ENCODE assay signal across 10 cellular contexts in genomic region chr3:112973325-112974177, GRCh38. TPM values are rescaled to one million over a fixed set of nuclear protein-coding genes. Genes with fewer than 3 reads are reported as not detected.
DNase-seq lines count a peak whose midpoint lies in the region; ATAC-seq, FAIRE-seq and TF ChIP-seq lines count a peak whose summit lies in the region.
"Had no signal": no experiment of that assay in that cellular context is flagged by ENCODE, and none has a peak within 500 bp of the region (broad histone marks: within the 10 kb centered on the region; RNA-seq: fewer than 3 reads in every experiment).

No MANE protein-coding gene starts in this region.

- H3K9me3 Mint-ChIP-seq in activated CD4-positive, alpha-beta memory T cell treated with anti-CD3 and anti-CD28 coated beads, Interleukin-2, amount 10 ng/mL, durations not matched to agents 7 days and 5 days: no peaks in the 10 kb centered on the region
- H3K9me3 Mint-ChIP-seq in mesothelial cell of epicardium: no peaks in the 10 kb centered on the region

- H3K27me3 Mint-ChIP-seq in activated CD4-positive, alpha-beta memory T cell treated with anti-CD3 and anti-CD28 coated beads, Interleukin-2, amount 10 ng/mL, durations not matched to agents 7 days and 5 days: peaks cover 2% of the 10 kb centered on the region
- H3K27me3 Mint-ChIP-seq in mesothelial cell of epicardium (ENCODE audit: low read depth): peaks cover 2% of the 10 kb centered on the region

- ATAC-seq in HG03135 (IDR thresholded peaks at IDR 0.05; ENCODE audit: unreplicated experiment) (peak; percentile 82), sciatic nerve (peak; percentile 45)
- ATAC-seq: left colon had no signal

- peaks cover 76% of the 10 kb centered on the region for H3K4me1 Mint-ChIP-seq in activated CD4-positive, alpha-beta memory T cell treated with anti-CD3 and anti-CD28 coated beads, Interleukin-2, amount 10 ng/mL, durations not matched to agents 7 days and 5 days
- H3K4me1 Mint-ChIP-seq in mesothelial cell of epicardium: peaks cover 20% of the 10 kb centered on the region

- no peak for FAIRE-seq in kidney (lab: Jason Lieb, UNC)

- no peaks in the 10 kb centered on the region for H3K9me3 ChIP-seq in kidney (ENCODE audit: control insufficient read depth in 1 of 2, low read length in 2 of 2)

- H3K4me3 ChIP-seq in kidney (ENCODE audit: low read length in 2 of 2): no peak overlapping the region

- H3K36me3 Mint-ChIP-seq in activated CD4-positive, alpha-beta memory T cell treated with anti-CD3 and anti-CD28 coated beads, Interleukin-2, amount 10 ng/mL, durations not matched to agents 7 days and 5 days (ENCODE audit: low read depth): peaks cover 29% of the 10 kb centered on the region
- H3K36me3 Mint-ChIP-seq in mesothelial cell of epicardium: no peaks in the 10 kb centered on the region

- H3K9ac ChIP-seq in kidney (ENCODE audit: low read length in 2 of 2): no peak overlapping the region

- peak overlapping the region; percentile 97 for H3K4me3 Mint-ChIP-seq in activated CD4-positive, alpha-beta memory T cell treated with anti-CD3 and anti-CD28 coated beads, Interleukin-2, amount 10 ng/mL, durations not matched to agents 7 days and 5 days
- no peak overlapping the region for H3K4me3 Mint-ChIP-seq in mesothelial cell of epicardium

- peak; percentile 18 for DNase-seq in activated gamma-delta T cell treated with Interleukin-2 at 50 U/mL for 16 hours
- no peak for DNase-seq in activated gamma-delta T cell (lab: John Stamatoyannopoulos, UW)
- DNase-seq in activated CD4-positive, alpha-beta memory T cell treated with anti-CD3 and anti-CD28 coated beads, Interleukin-2, amount 10 ng/mL, durations not matched to agents 7 days and 5 days: peak; percentile 44
- no peak for DNase-seq in sciatic nerve (ENCODE audit: low spot score)
- DNase-seq in NCI-H128 (lab: John Stamatoyannopoulos, UW; ENCODE audit: unreplicated experiment): no peak
- DNase-seq in mesothelial cell of epicardium (ENCODE audit: low spot score in 2 of 2, unreplicated experiment in 2 of 2): no peak
- DNase-seq in kidney: no peak

- TF ChIP-seq CTCF in mesothelial cell of epicardium (IDR thresholded peaks at IDR 0.05; ENCODE audit: unreplicated experiment) (no peak), kidney (IDR thresholded peaks at IDR 0.05; ENCODE audit: borderline replicate concordance, extremely low read depth, insufficient read depth) (no peak)

- CTCF ChIA-PET in activated CD4-positive, alpha-beta memory T cell treated with anti-CD3 and anti-CD28 coated beads, Interleukin-2, amount 10 ng/mL, durations not matched to agents 7 days and 5 days (lab: Charles Lee): interaction anchor here (1.2 to 3.9 kb wide), 9 partner anchors 11 to 391 kb away, joined by 3 to 29 read pairs (median 5); partner anchors contain the start of gene GTPBP8

- no peaks in the 10 kb centered on the region for H3K4me1 ChIP-seq in kidney (ENCODE audit: control insufficient read depth in 1 of 2, insufficient read depth in 1 of 2, low read depth in 1 of 2, low read length in 2 of 2)

- H3K27ac ChIP-seq in kidney (ENCODE audit: low read depth in 2 of 2, low read length in 2 of 2): no peak overlapping the region
- H3K27ac ChIP-seq: C4-2B had no signal

- H3K36me3 ChIP-seq in kidney (ENCODE audit: control insufficient read depth in 1 of 2, insufficient read depth in 2 of 2, low read length in 2 of 2): no peaks in the 10 kb centered on the region

- H3K27ac Mint-ChIP-seq in activated CD4-positive, alpha-beta memory T cell treated with anti-CD3 and anti-CD28 coated beads, Interleukin-2, amount 10 ng/mL, durations not matched to agents 7 days and 5 days: peak overlapping the region; percentile 83
- H3K27ac Mint-ChIP-seq in mesothelial cell of epicardium: no peak overlapping the region

- POLR2A ChIA-PET in activated CD4-positive, alpha-beta memory T cell treated with anti-CD3 and anti-CD28 coated beads, Interleukin-2, amount 10 ng/mL, durations not matched to agents 7 days and 5 days (lab: Charles Lee): interaction anchor here (0.7 to 3.0 kb wide), 15 partner anchors 9 to 411 kb away, joined by 3 to 16 read pairs (median 4); partner anchors contain the start of genes ATG3, GTPBP8 and SLC35A5

- intact Hi-C loops in sciatic nerve (cut with DNase I) (no loop called here), kidney (cut with DNase I) (no loop called here)

RNA-seq across cellular contexts. Expression of gene CD200R1, which starts 1.4 kb away (rescaled TPM):
- 10 to 100 TPM; 17.6 to 18.1 TPM for total RNA-seq in activated CD4-positive, alpha-beta memory T cell treated with anti-CD3 and anti-CD28 coated beads, Interleukin-2, amount 10 ng/mL, durations not matched to agents 7 days and 5 days
- total RNA-seq in sciatic nerve (3.2 TPM), mesothelial cell of epicardium (0.86 to 1.8 TPM (median 1.3 TPM) in 3 replicates), kidney (2.2 TPM)
- polyA plus RNA-seq in kidney (ENCODE audit: insufficient read depth, low read depth, low replicate concordance): 0.13 TPM

RNA-seq across cellular contexts. Expression of gene GTPBP8, which starts 17.2 kb away (rescaled TPM):
- total RNA-seq in activated CD4-positive, alpha-beta memory T cell treated with anti-CD3 and anti-CD28 coated beads, Interleukin-2, amount 10 ng/mL, durations not matched to agents 7 days and 5 days: 10 to 100 TPM; 27.7 to 28.2 TPM
- 11.4 TPM for total RNA-seq in sciatic nerve
- 24.8 to 29.6 TPM (median 29.1 TPM) in 3 replicates for total RNA-seq in mesothelial cell of epicardium
- total RNA-seq in kidney: 13.7 TPM
- polyA plus RNA-seq in kidney (ENCODE audit: insufficient read depth, low read depth, low replicate concordance): 11.0 TPM

Comparison
In these comparisons a context has a peak if more than half of its experiments do, and no peak if none do; other contexts are left out.
1. DNase-seq: peak in activated gamma-delta T cell treated with Interleukin-2 at 50 U/mL for 16 hours (single experiment) and activated CD4-positive, alpha-beta memory T cell treated with anti-CD3 and anti-CD28 coated beads, Interleukin-2, amount 10 ng/mL, durations not matched to agents 7 days and 5 days (single experiment); none in activated gamma-delta T cell (single experiment), sciatic nerve (single experiment), NCI-H128 (single experiment), mesothelial cell of epicardium (0 of 2) and kidney (single experiment).